In genomic region chr21:41325138-41325537, GRCh38 we compare ENCODE assay signal across 30 cellular contexts. TPM values are rescaled to one million over a fixed set of nuclear protein-coding genes. Genes with fewer than 3 reads are reported as not detected.
"Had no signal": no experiment of that assay in that cellular context is flagged by ENCODE, and none has a peak within 500 bp of the region (broad histone marks: within the 10 kb centered on the region; RNA-seq: fewer than 3 reads in every experiment).

No MANE protein-coding gene starts in this region.

- H3K27me3 ChIP-seq: neural progenitor cell, ovary, spleen, suprapubic skin, testis, transverse colon, upper lobe of right lung, uterus had no signal

- ATAC-seq: naive thymus-derived CD4-positive, alpha-beta T cell; natural killer cell; psoas muscle; right cardiac atrium; sciatic nerve; stimulated activated memory B cell treated with anti-CD40 and anti-IgM and Interleukin-4, amounts not matched to agents 10 μg/mL and 1 μg/mL and 100 μg/mL, for 72 hours; stimulated activated naive CD8-positive, alpha-beta T cell treated with anti-CD3 and anti-CD28 coated beads, Interleukin-15, amount 100 ng/mL, for 72 hours; stimulated activated naive CD8-positive, alpha-beta T cell treated with anti-CD3 and anti-CD28 coated beads, Interleukin-15, Interleukin-2, amounts not matched to agents 100 U/mL and 50 U/mL, for 24 hours; upper lobe of right lung had no signal

- DNase-seq: naive thymus-derived CD4-positive, alpha-beta T cell; natural killer cell; occipital lobe; ovary; psoas muscle; right cardiac atrium; spleen; stimulated activated CD4-positive, alpha-beta T cell treated with anti-CD3 and anti-CD28 coated beads, Interleukin-12 subunit alpha, Interleukin-12 subunit beta, amount 100 ng/mL, for 4 hours; stimulated activated CD4-positive, alpha-beta T cell treated with anti-CD3 and anti-CD28 coated beads, Interleukin-1b, Interleukin-23, amount 100 ng/mL, for 48 hours; stimulated activated CD4-positive, alpha-beta T cell treated with anti-CD3 and anti-CD28 coated beads, Interleukin-4, amount 100 ng/mL, for 1 hour; stimulated activated CD4-positive, alpha-beta T cell treated with anti-CD3 and anti-CD28 coated beads, Interleukin-4, amount 100 ng/mL, for 4 hours; stimulated activated CD8-positive, alpha-beta memory T cell treated with anti-CD3 and anti-CD28 coated beads, Interleukin-4, amount 100 ng/mL, for 48 hours; stimulated activated naive CD4-positive, alpha-beta T cell; stimulated activated naive CD8-positive, alpha-beta T cell treated with anti-CD3 and anti-CD28 coated beads, Interleukin-15, amount 100 ng/mL, for 72 hours; stimulated activated naive CD8-positive, alpha-beta T cell treated with anti-CD3 and anti-CD28 coated beads, Interleukin-15, Interleukin-2, amounts not matched to agents 100 U/mL and 50 U/mL, for 24 hours; substantia nigra; testis; tibial artery; transverse colon; upper lobe of right lung; uterus had no signal

- H3K9me3 ChIP-seq: ovary, psoas muscle, spleen, suprapubic skin, testis, tibial artery, transverse colon, upper lobe of right lung, uterus had no signal

- H3K36me3 ChIP-seq: neural progenitor cell, ovary, spleen, suprapubic skin, tibial artery, transverse colon, upper lobe of right lung, uterus had no signal

- H3K27ac ChIP-seq: neural progenitor cell, ovary, psoas muscle, skin epidermis, spleen, suprapubic skin, testis, tibial artery, transverse colon, upper lobe of right lung, uterus had no signal

- H3K4me3 ChIP-seq: neural progenitor cell, ovary, psoas muscle, skin epidermis, smooth muscle cell, spleen, suprapubic skin, testis, tibial artery, transverse colon, upper lobe of right lung, uterus had no signal

- H3K4me1 ChIP-seq: neural progenitor cell, psoas muscle, spleen, testis, tibial artery, transverse colon, upper lobe of right lung, uterus had no signal

RNA-seq across cellular contexts. Expression of gene FAM3B, which starts 8.5 kb away (rescaled TPM):
- total RNA-seq: naive thymus-derived CD4-positive, alpha-beta T cell; occipital lobe; osteoblast; renal cortical epithelial cell; smooth muscle cell had no signal
- polyA plus RNA-seq: naive thymus-derived CD4-positive, alpha-beta T cell; neural cell had no signal

RNA-seq across cellular contexts. Expression of gene MX2, which starts 36.7 kb away (rescaled TPM):
- polyA plus RNA-seq: neural cell had no signal
